8 cellular contexts compared by ENCODE assay signal in genomic region chr17:75096082-75096625, GRCh38. TPM values are rescaled to one million over a fixed set of nuclear protein-coding genes. Genes with fewer than 3 reads are reported as not detected.
A peak's percentile ranks its signal among the peaks of the same experiment; 100 is the strongest.
DNase-seq lines count a peak whose midpoint lies in the region; ATAC-seq, FAIRE-seq and TF ChIP-seq lines count a peak whose summit lies in the region.

No MANE protein-coding gene starts in this region.

- H2AFZ ChIP-seq in fibroblast of lung (ENCODE audit: low read length) = no peak overlapping the region

- no peak overlapping the region for H3K4me3 ChIP-seq in fibroblast of lung (replicated peaks in 1 of 4; ENCODE audit: control extremely low read depth in 1 of 4, insufficient read depth in 1 of 4, low read depth in 3 of 4, low read length in 4 of 4)
- H3K4me3 ChIP-seq in pancreas = no peak overlapping the region
- H3K4me3 ChIP-seq in WERI-Rb-1 (ENCODE audit: low read depth, low read length) = no peak overlapping the region

- H3K9ac ChIP-seq in fibroblast of lung (ENCODE audit: insufficient read depth, low read length) = no peak overlapping the region

- no peak for FAIRE-seq in pancreas (lab: Jason Lieb, UNC)

- no peak overlapping the region for H3K27ac ChIP-seq in fibroblast of lung (ENCODE audit: insufficient read depth, low read length)
- peak overlapping the region in 3 of 4 donors; percentile 50 to 61 (median 51) for H3K27ac ChIP-seq in pancreas
- H3K27ac ChIP-seq in WERI-Rb-1 = no peak overlapping the region

- WGBS in pancreas, 2 donors = 34 to 38% methylated on average over 14 of the region's 14 CpGs

- peaks cover 8% of the 10 kb centered on the region for H3K4me1 ChIP-seq in fibroblast of lung (ENCODE audit: control insufficient read depth, extremely low read depth, insufficient read depth, low read length)
- H3K4me1 ChIP-seq in pancreas = no peaks in the 10 kb centered on the region

- intact Hi-C loops in pancreas (cut with DNase I) = no loop called here

- H3K79me2 ChIP-seq in fibroblast of lung (ENCODE audit: control insufficient read depth, insufficient read depth, low read length) = no peaks in the 10 kb centered on the region

- no peaks in the 10 kb centered on the region for H4K20me1 ChIP-seq in fibroblast of lung (ENCODE audit: control insufficient read depth, extremely low read depth, insufficient read depth, low read length)

- H3K27me3 ChIP-seq in fibroblast of lung (ENCODE audit: control insufficient read depth, insufficient read depth, low read length) = no peaks in the 10 kb centered on the region
- H3K27me3 ChIP-seq in pancreas = no peaks in the 10 kb centered on the region
- no peaks in the 10 kb centered on the region for H3K27me3 ChIP-seq in WERI-Rb-1 (ENCODE audit: insufficient read depth, low read depth, severe bottlenecking)

- ATAC-seq in pancreas (peak; percentile 81 to 90 (median 88)), GM21381 (IDR thresholded peaks at IDR 0.05; ENCODE audit: unreplicated experiment) (no peak), HG03196 (IDR thresholded peaks at IDR 0.05; ENCODE audit: unreplicated experiment) (no peak), HG02970 (IDR thresholded peaks at IDR 0.05; ENCODE audit: low FRiP score, unreplicated experiment) (no peak)

- no peak overlapping the region for H3K4me2 ChIP-seq in fibroblast of lung (ENCODE audit: extremely low read depth, insufficient read depth, low read length)

- H3K9me3 ChIP-seq in fibroblast of lung (ENCODE audit: control insufficient read depth, insufficient read depth, low read depth, low read length) (no peaks in the 10 kb centered on the region), pancreas (no peaks in the 10 kb centered on the region), WERI-Rb-1 (ENCODE audit: severe bottlenecking) (peaks cover 3% of the 10 kb centered on the region)

- TF ChIP-seq CTCF in fibroblast of lung (conservative IDR thresholded peaks at IDR 0.05 in 1 of 2, IDR thresholded peaks at IDR 0.05 in 1 of 2; ENCODE audit: low read depth in 1 of 2, low read length in 2 of 2) (no peak), pancreas (IDR thresholded peaks at IDR 0.05) (no peak), WERI-Rb-1 (IDR thresholded peaks at IDR 0.05; ENCODE audit: low read depth, low read length) (no peak)

- H3K36me3 ChIP-seq in fibroblast of lung (ENCODE audit: control insufficient read depth, insufficient read depth, low read length) = no peaks in the 10 kb centered on the region
- no peaks in the 10 kb centered on the region for H3K36me3 ChIP-seq in pancreas
- no peaks in the 10 kb centered on the region for H3K36me3 ChIP-seq in WERI-Rb-1

- DNase-seq in GDM1 (lab: John Stamatoyannopoulos, UW) = peak; percentile 83
- DNase-seq in RKO (ENCODE audit: low spot score) = peak; percentile 38
- peak; percentile 62 to 81 for DNase-seq in fibroblast of lung (ENCODE audit: low read depth in 2 of 2)
- peak in 5 of 6 donors; percentile 52 to 75 (median 72) for DNase-seq in pancreas
- DNase-seq in WERI-Rb-1 = no peak

RNA-seq across cellular contexts. Expression of gene SLC16A5, which starts 8.4 kb away (rescaled TPM):
- total RNA-seq in fibroblast of lung (3.6 and 8.4 TPM in 2 replicates), pancreas (1 to 10 TPM; 2.2 to 5.2 (median 4.0) TPM)
- polyA plus RNA-seq in fibroblast of lung (1.5 and 2.4 TPM in 2 replicates), pancreas (1 to 10 TPM; 7.8 to 8.8 TPM)
- polyA plus RNA-seq in fibroblast of lung (2012) = 1.7 and 3.4 TPM in 2 replicates
- polyA minus RNA-seq in fibroblast of lung (ENCODE audit: low replicate concordance) = 4.7 and 6.4 TPM in 2 replicates

RNA-seq across cellular contexts. Expression of gene ARMC7, which starts 13.6 kb away (rescaled TPM):
- total RNA-seq in fibroblast of lung (2.8 and 3.1 TPM in 2 replicates), pancreas (1 to 10 TPM; 2.3 to 7.4 (median 3.4) TPM)
- polyA plus RNA-seq in fibroblast of lung (5.7 and 5.9 TPM in 2 replicates), pancreas (1 to 10 TPM; 5.7 to 6.3 TPM)
- polyA plus RNA-seq in fibroblast of lung (2012) = 7.8 and 8.1 TPM in 2 replicates
- 18.5 and 30.3 TPM in 2 replicates for polyA minus RNA-seq in fibroblast of lung (ENCODE audit: low replicate concordance)

RNA-seq across cellular contexts. Expression of gene NT5C, which starts 35.4 kb away (rescaled TPM):
- total RNA-seq in fibroblast of lung (25.7 and 29.9 TPM in 2 replicates), pancreas (10 to 100 TPM; 14.4 to 32.3 (median 18.7) TPM)
- polyA plus RNA-seq in fibroblast of lung (18.6 and 21.6 TPM in 2 replicates), pancreas (10 to 100 TPM; 62.5 to 76.3 TPM)
- polyA plus RNA-seq in fibroblast of lung (2012) = 40.3 and 54.5 TPM in 2 replicates
- 10.5 and 27.5 TPM in 2 replicates for polyA minus RNA-seq in fibroblast of lung (ENCODE audit: low replicate concordance)

RNA-seq across cellular contexts. Expression of gene KCTD2, which starts 49.1 kb away (rescaled TPM):
- total RNA-seq in fibroblast of lung = 17.5 and 17.7 TPM in 2 replicates
- polyA plus RNA-seq in fibroblast of lung = 29.5 and 35.8 TPM in 2 replicates
- polyA plus RNA-seq in fibroblast of lung (2012) = 15.0 and 17.6 TPM in 2 replicates
- 21.7 and 26.5 TPM in 2 replicates for polyA minus RNA-seq in fibroblast of lung (ENCODE audit: low replicate concordance)
- total RNA-seq in pancreas = 10 to 100 TPM in 1 of 6 donors, 1 to 10 TPM in 5; 6.3 to 13.2 (median 8.5) TPM
- 10 to 100 TPM; 13.0 to 14.6 TPM for polyA plus RNA-seq in pancreas

RNA-seq across cellular contexts. Expression of gene ATP5PD, which starts 49.4 kb away (rescaled TPM):
- 258 and 317 TPM in 2 replicates for total RNA-seq in fibroblast of lung
- polyA plus RNA-seq in fibroblast of lung = 442 and 521 TPM in 2 replicates
- 652 and 693 TPM in 2 replicates for polyA plus RNA-seq in fibroblast of lung (2012)
- polyA minus RNA-seq in fibroblast of lung (ENCODE audit: low replicate concordance) = 93.1 and 124 TPM in 2 replicates
- total RNA-seq in pancreas = 100 to 1,000 TPM in 4 of 6 donors, 10 to 100 TPM in 2; 81.6 to 121 (median 105) TPM
- 100 to 1,000 TPM; 215 to 229 TPM for polyA plus RNA-seq in pancreas

Comparison
In these comparisons a context has a peak if more than half of its experiments do, and no peak if none do; other contexts are left out.
1. H3K27ac ChIP-seq: peak in pancreas (3 of 4); none in fibroblast of lung (single experiment) and WERI-Rb-1 (single experiment).
2. ATAC-seq: peak in pancreas (4 of 4); none in GM21381 (single experiment), HG03196 (single experiment) and HG02970 (single experiment).